ENCODE assay signal across 25 cellular contexts in the genomic region with DNA sequence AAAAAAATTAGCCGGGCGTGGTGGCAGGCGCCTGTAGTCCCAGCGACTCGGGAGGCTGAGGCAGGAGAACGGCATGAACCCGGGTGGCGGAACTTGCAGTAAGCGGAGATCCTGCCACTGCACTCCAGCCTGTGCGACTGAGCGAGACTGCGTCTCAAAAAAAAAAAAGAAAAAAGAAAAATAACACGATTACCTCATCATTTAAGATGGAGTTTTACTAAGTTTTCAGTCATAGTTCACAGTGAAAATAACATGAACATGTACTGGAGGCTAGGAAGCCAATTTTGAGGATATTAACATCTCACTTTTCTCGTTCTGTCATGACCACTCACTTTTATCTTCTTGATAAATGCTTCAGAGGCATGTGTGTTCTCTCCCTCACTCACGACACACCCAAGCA. TPM values are rescaled to one million over a fixed set of nuclear protein-coding genes. Genes with fewer than 3 reads are reported as not detected.
DNase-seq lines count a peak whose midpoint lies in the region; ATAC-seq, FAIRE-seq and TF ChIP-seq lines count a peak whose summit lies in the region.
"Had no signal": no experiment of that assay in that cellular context is flagged by ENCODE, and none has a peak within 500 bp of the region (broad histone marks: within the 10 kb centered on the region; RNA-seq: fewer than 3 reads in every experiment).

No MANE protein-coding gene starts in this region.

- TF ChIP-seq POLR2A in HepG2 (IDR thresholded peaks at IDR 0.05; ENCODE audit: insufficient read depth in 1 of 2, low read depth in 2 of 2, low read length in 2 of 2) (no peak), right lobe of liver (IDR thresholded peaks at IDR 0.05) (no peak), HCT116 (IDR thresholded peaks at IDR 0.05; ENCODE audit: borderline replicate concordance, extremely low read depth, insufficient read depth, insufficient read length) (no peak)

- TF ChIP-seq CTCF in HepG2 (CRISPR knock-in tag; IDR thresholded peaks at IDR 0.05) (no peak), right lobe of liver (IDR thresholded peaks at IDR 0.05) (no peak), HCT116 (IDR thresholded peaks at IDR 0.05 in 2 of 3, conservative IDR thresholded peaks at IDR 0.05 in 1 of 3; ENCODE audit: borderline replicate concordance in 1 of 3, insufficient read depth in 1 of 3, low read depth in 2 of 3, low read length in 2 of 3) (no peak)

- H2AFZ ChIP-seq in HepG2 (ENCODE audit: low read length) (no peak overlapping the region), HCT116 (ENCODE audit: low read depth, low read length, poor library complexity, severe bottlenecking) (peak overlapping the region; percentile 23)

- no peaks in the 10 kb centered on the region for H3K79me2 ChIP-seq in HepG2 (ENCODE audit: insufficient read depth, low read length)
- H3K79me2 ChIP-seq in HCT116 (ENCODE audit: insufficient read depth, low read length), result no peaks in the 10 kb centered on the region

- TF ChIP-seq RAD21 in HepG2 (CRISPR knock-in tag; IDR thresholded peaks at IDR 0.05), result no peak
- no peak for TF ChIP-seq RAD21 in HCT116 (IDR thresholded peaks at IDR 0.05; ENCODE audit: low read depth)

- no peaks in the 10 kb centered on the region for H3K9me2 ChIP-seq in HCT116 (ENCODE audit: insufficient read depth)

- CTCF ChIA-PET in HepG2 (lab: Yijun Ruan, JAX; ENCODE audit: low intra/inter-chr PET ratio, low total read pairs), result no interaction called here
- CTCF ChIA-PET in HCT116 (lab: Charles Lee), result interaction anchor here (1.0 to 2.1 kb wide), 3 partner anchors 17 to 120 kb away, joined by 3 to 43 read pairs (median 4); no protein-coding TSS in a partner anchor

- intact Hi-C loops in HepG2 (cut with micrococcal nuclease; ENCODE audit: unreplicated experiment), result loop anchor here (5.0 to 10.0 kb wide), 2 partner anchors 60 to 252 kb away; a partner anchor contains a TSS
- intact Hi-C loops in right lobe of liver (cut with DNase I), result no loop called here
- intact Hi-C loops in HCT116 (cut with micrococcal nuclease), result no loop called here

- RAD21 ChIA-PET in HCT116 (lab: Charles Lee; ENCODE audit: low non-redundant PET in 1 of 2, low total read pairs in 2 of 2, uncharacterized antibody in 2 of 2, unreplicated experiment in 2 of 2), result interaction anchor here in 1 of 2 experiments (1.0 kb wide), 1 partner anchor 119 kb away, joined by 4 read pairs; no protein-coding TSS in a partner anchor

- BruUV-seq in HepG2 (replicated peaks; lab: Mats Ljungman, UMichigan) (no TSS peak), HCT116 (replicated peaks; lab: Mats Ljungman, UMichigan) (no TSS peak)

- H3K9ac ChIP-seq in HepG2 (ENCODE audit: insufficient read depth, low read depth, low read length), result no peak overlapping the region
- no peak overlapping the region for H3K9ac ChIP-seq in HCT116 (ENCODE audit: low read length)
- no peak overlapping the region for H3K9ac ChIP-seq in endocrine pancreas (ENCODE audit: control insufficient read depth, insufficient read depth, low read length)
- H3K9ac ChIP-seq: BLaER1 treated with 17β-estradiol and CSF1 and Interleukin-3, amounts not matched to agents 10 nM and 100 nM had no signal

- TF ChIP-seq EP300 in HepG2 (IDR thresholded peaks at IDR 0.05; ENCODE audit: low read depth in 2 of 2, low read length in 2 of 2) (no peak), HepG2 (CRISPR knock-in tag; IDR thresholded peaks at IDR 0.05; ENCODE audit: borderline replicate concordance) (no peak)

- H3K4me3 ChIP-seq in HepG2 (replicated peaks in 1 of 3; ENCODE audit: insufficient read depth in 1 of 3, low read depth in 2 of 3, low read length in 3 of 3) (no peak overlapping the region), right lobe of liver (no peak overlapping the region), HCT116 (replicated peaks in 1 of 2; ENCODE audit: low read depth in 1 of 2, low read length in 2 of 2) (0 out of 4 replicates have a peak overlapping the region, but pooled peaks of 1 of the 2 experiments have one; percentile 1), endocrine pancreas (ENCODE audit: control insufficient read depth, insufficient read depth, low read length) (peak overlapping the region; percentile 10)
- H3K4me3 ChIP-seq: BLaER1 treated with 17β-estradiol and CSF1 and Interleukin-3, amounts not matched to agents 10 nM and 100 nM; GM12878 had no signal

- no peak overlapping the region for H3K4me2 ChIP-seq in HepG2 (ENCODE audit: low read depth, low read length)
- H3K4me2 ChIP-seq in HCT116 (ENCODE audit: low read length), result peak overlapping the region; percentile 46
- H3K4me2 ChIP-seq: BLaER1 treated with 17β-estradiol and CSF1 and Interleukin-3, amounts not matched to agents 10 nM and 100 nM had no signal

- 81% methylated on average over 15 of the region's 15 CpGs for WGBS in HepG2 (ENCODE audit: low lambda C conversion rate)
- WGBS in right lobe of liver (ENCODE audit: insufficient coverage, low coverage, low lambda C conversion rate, missing lambda C conversion rate), result 82% methylated on average over 15 of the region's 15 CpGs

- POLR2A ChIA-PET in HepG2 (lab: Yijun Ruan, JAX), result no interaction called here
- POLR2A ChIA-PET in HCT116 (lab: Charles Lee), result no interaction called here

- ATAC-seq in HepG2, result no peak
- ATAC-seq in right lobe of liver, result no peak
- ATAC-seq in HCT116, result no peak
- ATAC-seq: GM12878 had no signal

- no peak for DNase-seq in HepG2 (ENCODE audit: low spot score)
- no peak for DNase-seq in right lobe of liver
- DNase-seq in HCT116 (ENCODE audit: low read depth, low spot score), result no peak
- no peak for DNase-seq in CD1c-positive myeloid dendritic cell (ENCODE audit: extremely low spot score)
- no peak for DNase-seq in MV-4-11 (lab: John Stamatoyannopoulos, UW)
- DNase-seq in inferior parietal cortex (ENCODE audit: extremely low spot score), result no peak
- DNase-seq: 8988T; ACHN; CD4-positive, CD25-positive, alpha-beta regulatory T cell; CD8-positive, alpha-beta memory T cell; COR-L47; DMS 273 treated with DMSO at 0.1 percent for 48 hours; DMS153; DMS79; DND-41; EL; GDM1 had no signal

- H3K27ac ChIP-seq in HepG2 (ENCODE audit: extremely low read length, insufficient read depth, low read length) (no peak overlapping the region), right lobe of liver (no peak overlapping the region), HCT116 (ENCODE audit: low read depth, low read length) (no peak overlapping the region)
- H3K27ac ChIP-seq: BLaER1 treated with 17β-estradiol and CSF1 and Interleukin-3, amounts not matched to agents 10 nM and 100 nM; C4-2B had no signal

- FAIRE-seq in HepG2 (lab: Jason Lieb, UNC), result no peak
- FAIRE-seq: GM12878, GM12892, GM18507 had no signal

- no peaks in the 10 kb centered on the region for H3K9me3 ChIP-seq in HepG2 (ENCODE audit: low read length)
- no peaks in the 10 kb centered on the region for H3K9me3 ChIP-seq in right lobe of liver
- no peaks in the 10 kb centered on the region for H3K9me3 ChIP-seq in HCT116 (ENCODE audit: control insufficient read depth in 1 of 2, insufficient read depth in 1 of 2, low read depth in 1 of 2, low read length in 2 of 2)
- H3K9me3 ChIP-seq in endocrine pancreas (ENCODE audit: control insufficient read depth, low read length), result no peaks in the 10 kb centered on the region

- H3K4me1 ChIP-seq in HepG2 (ENCODE audit: insufficient read depth, low read length), result peaks cover 14% of the 10 kb centered on the region; the same call in 1 of the 2 replicates
- no peaks in the 10 kb centered on the region for H3K4me1 ChIP-seq in right lobe of liver
- H3K4me1 ChIP-seq in HCT116 (ENCODE audit: control insufficient read depth in 1 of 2, insufficient read depth in 2 of 2, low read length in 2 of 2), result peaks cover 4 to 11% of the 10 kb centered on the region in 2 experiments; a peak in 3 of 4 replicates
- H3K4me1 ChIP-seq in endocrine pancreas (ENCODE audit: control insufficient read depth, insufficient read depth, low read length), result no peaks in the 10 kb centered on the region
- H3K4me1 ChIP-seq: BLaER1 treated with 17β-estradiol and CSF1 and Interleukin-3, amounts not matched to agents 10 nM and 100 nM had no signal

- H3K36me3 ChIP-seq in HepG2 (replicated peaks in 1 of 2; ENCODE audit: control insufficient read depth in 1 of 2, insufficient read depth in 2 of 2, low read length in 2 of 2), result no peaks in the 10 kb centered on the region
- H3K36me3 ChIP-seq in right lobe of liver, result no peaks in the 10 kb centered on the region
- H3K36me3 ChIP-seq in HCT116 (ENCODE audit: control insufficient read depth in 1 of 2, insufficient read depth in 2 of 2, low read length in 2 of 2), result no peaks in the 10 kb centered on the region
- no peaks in the 10 kb centered on the region for H3K36me3 ChIP-seq in endocrine pancreas (ENCODE audit: control insufficient read depth, insufficient read depth, low read length)
- H3K36me3 ChIP-seq: BLaER1 treated with 17β-estradiol and CSF1 and Interleukin-3, amounts not matched to agents 10 nM and 100 nM had no signal

- in situ Hi-C loops in HepG2 (cut with HindIII; ENCODE audit: extremely low pct_ligation_motif_present, low pct_unique_long_range_greater_than_20kb), result no loop called here

- H3K27me3 ChIP-seq in HepG2 (ENCODE audit: control insufficient read depth in 1 of 2, insufficient read depth in 2 of 2, low read length in 2 of 2) (peaks cover 0 to 6% of the 10 kb centered on the region in 2 experiments; a peak in 1 of 5 replicates), right lobe of liver (no peaks in the 10 kb centered on the region), HCT116 (ENCODE audit: insufficient read depth, low read length) (no peaks in the 10 kb centered on the region), endocrine pancreas (ENCODE audit: control insufficient read depth, insufficient read depth, low read length) (no peaks in the 10 kb centered on the region)
- H3K27me3 ChIP-seq: BLaER1 treated with 17β-estradiol and CSF1 and Interleukin-3, amounts not matched to agents 10 nM and 100 nM had no signal

- H4K20me1 ChIP-seq in HepG2 (ENCODE audit: insufficient read depth, low read length) (no peaks in the 10 kb centered on the region), HCT116 (ENCODE audit: insufficient read depth) (no peaks in the 10 kb centered on the region)
- H4K20me1 ChIP-seq: BLaER1 treated with 17β-estradiol and CSF1 and Interleukin-3, amounts not matched to agents 10 nM and 100 nM had no signal

RNA-seq across cellular contexts. Expression of a gene that starts 3.1 kb away (rescaled TPM):
- total RNA-seq in HepG2 (2016; rRNA removed; fragmentation: Illumina TruSeq; extraction: Trizol) (1.3 and 1.5 TPM in 2 replicates), right lobe of liver (10 to 100 TPM in 2 of 6 experiments, 1 to 10 TPM in 4; 4.2 to 11.9 (median 7.3) TPM), HCT116 (2021; ENCODE audit: unreplicated experiment) (4.4 TPM)
- total RNA-seq in HepG2 (2016; cell fraction: cytosol; rRNA removed; fragmentation: Illumina TruSeq; extraction: Trizol; ENCODE audit: low read depth), result 0.26 and 0.40 TPM in 2 replicates
- 0.67 and 1.2 TPM in 2 replicates for total RNA-seq in HepG2 (2016; cell fraction: insoluble cytoplasmic fraction; rRNA removed; fragmentation: Illumina TruSeq; extraction: Trizol)
- 0.31 and 0.56 TPM in 2 replicates for total RNA-seq in HepG2 (2016; cell fraction: membrane; rRNA removed; fragmentation: Illumina TruSeq; extraction: Trizol)
- total RNA-seq in HepG2 (2016; cell fraction: nucleus; rRNA removed; fragmentation: Illumina TruSeq; extraction: Trizol), result 0.78 and 1.2 TPM in 2 replicates
- polyA plus RNA-seq in HepG2 (2011; rRNA removed), result 0.16 and 0.28 TPM in 2 replicates
- polyA plus RNA-seq in HepG2 (2011; cell fraction: cytosol; rRNA removed), result 0.11 and 0.15 TPM in 2 replicates
- 0.16 TPM in 1 of 2 replicates, not detected in the other for polyA plus RNA-seq in HepG2 (2011; cell fraction: nucleus; rRNA removed)
- polyA plus RNA-seq in HepG2 (2012), result 0.29 and 0.40 TPM in 2 replicates
- polyA plus RNA-seq in HepG2 (2016; cell fraction: cytosol; fragmentation: Illumina TruSeq; extraction: Trizol; ENCODE audit: low read depth), result 0.03 and 0.09 TPM in 2 replicates
- 0.87 and 1.9 TPM in 2 replicates for polyA plus RNA-seq in HepG2 (2016; cell fraction: insoluble cytoplasmic fraction; fragmentation: Illumina TruSeq; extraction: Trizol; ENCODE audit: low read depth)
- polyA plus RNA-seq in HepG2 (2016; cell fraction: membrane; fragmentation: Illumina TruSeq; extraction: Trizol; ENCODE audit: low read depth), result 0.31 and 0.34 TPM in 2 replicates
- polyA plus RNA-seq in HepG2 (2016; cell fraction: nucleus; fragmentation: Illumina TruSeq; extraction: Trizol; ENCODE audit: insufficient read depth, low read depth), result 0.47 and 1.0 TPM in 2 replicates
- polyA minus RNA-seq in HepG2 (2011; rRNA and poly(A)+ RNA removed; ENCODE audit: low replicate concordance), result 0.54 TPM in 1 of 2 replicates, not detected in the other
- polyA minus RNA-seq in HepG2 (2011; cell fraction: cytosol; rRNA and poly(A)+ RNA removed), result 0.53 and 0.99 TPM in 2 replicates
- polyA minus RNA-seq in HepG2 (2011; cell fraction: nucleus; rRNA and poly(A)+ RNA removed), result 1.3 and 3.1 TPM in 2 replicates
- 2.5 and 3.0 TPM in 2 replicates for polyA plus RNA-seq in HCT116 (2012)
- total RNA-seq: CD4-positive, CD25-positive, alpha-beta regulatory T cell; G401 had no signal

RNA-seq across cellular contexts. Expression of a gene that starts 24.4 kb away (rescaled TPM):
- 25.9 and 42.8 TPM in 2 replicates for total RNA-seq in HepG2 (2016; rRNA removed; fragmentation: Illumina TruSeq; extraction: Trizol)
- total RNA-seq in HepG2 (2016; cell fraction: cytosol; rRNA removed; fragmentation: Illumina TruSeq; extraction: Trizol; ENCODE audit: low read depth), result 5.0 and 6.3 TPM in 2 replicates
- total RNA-seq in HepG2 (2016; cell fraction: insoluble cytoplasmic fraction; rRNA removed; fragmentation: Illumina TruSeq; extraction: Trizol), result 22.6 and 44.1 TPM in 2 replicates
- total RNA-seq in HepG2 (2016; cell fraction: membrane; rRNA removed; fragmentation: Illumina TruSeq; extraction: Trizol), result 7.6 and 7.9 TPM in 2 replicates
- total RNA-seq in HepG2 (2016; cell fraction: nucleus; rRNA removed; fragmentation: Illumina TruSeq; extraction: Trizol), result 42.9 and 51.8 TPM in 2 replicates
- 52.6 and 79.9 TPM in 2 replicates for polyA plus RNA-seq in HepG2 (2011; rRNA removed)
- 47.0 and 67.2 TPM in 2 replicates for polyA plus RNA-seq in HepG2 (2011; cell fraction: cytosol; rRNA removed)
- polyA plus RNA-seq in HepG2 (2011; cell fraction: nucleus; rRNA removed), result 47.8 and 75.8 TPM in 2 replicates
- 21.6 and 34.5 TPM in 2 replicates for polyA plus RNA-seq in HepG2 (2012)
- polyA plus RNA-seq in HepG2 (2016; cell fraction: cytosol; fragmentation: Illumina TruSeq; extraction: Trizol; ENCODE audit: low read depth), result 2.7 and 3.2 TPM in 2 replicates
- polyA plus RNA-seq in HepG2 (2016; cell fraction: insoluble cytoplasmic fraction; fragmentation: Illumina TruSeq; extraction: Trizol; ENCODE audit: low read depth), result 16.4 and 17.9 TPM in 2 replicates
- 4.7 and 5.0 TPM in 2 replicates for polyA plus RNA-seq in HepG2 (2016; cell fraction: membrane; fragmentation: Illumina TruSeq; extraction: Trizol; ENCODE audit: low read depth)
- 44.6 and 47.8 TPM in 2 replicates for polyA plus RNA-seq in HepG2 (2016; cell fraction: nucleus; fragmentation: Illumina TruSeq; extraction: Trizol; ENCODE audit: insufficient read depth, low read depth)
- 64.0 TPM in 1 of 2 replicates, not detected in the other for polyA minus RNA-seq in HepG2 (2011; rRNA and poly(A)+ RNA removed; ENCODE audit: low replicate concordance)
- polyA minus RNA-seq in HepG2 (2011; cell fraction: cytosol; rRNA and poly(A)+ RNA removed), result 34.7 and 55.1 TPM in 2 replicates
- 53.6 and 84.8 TPM in 2 replicates for polyA minus RNA-seq in HepG2 (2011; cell fraction: nucleus; rRNA and poly(A)+ RNA removed)
- 10 to 100 TPM; 29.4 to 68.5 (median 51.0) TPM for total RNA-seq in right lobe of liver
- 1.8 TPM for total RNA-seq in HCT116 (2021; ENCODE audit: unreplicated experiment)
- 1.2 and 1.8 TPM in 2 replicates for polyA plus RNA-seq in HCT116 (2012)
- total RNA-seq: A673, G401 had no signal
